Comparison of ENCODE assay signal across 8 cellular contexts in genomic region chr14:34554540-34555250, GRCh38. TPM values are rescaled to one million over a fixed set of nuclear protein-coding genes. Genes with fewer than 3 reads are reported as not detected.
DNase-seq lines count a peak whose midpoint lies in the region; ATAC-seq and TF ChIP-seq lines count a peak whose summit lies in the region.

No MANE protein-coding gene starts in this region.

- H3K4me1 ChIP-seq in left ventricle myocardium inferior, result no peaks in the 10 kb centered on the region
- H3K4me1 ChIP-seq in upper lobe of right lung, result peaks cover 7% of the 10 kb centered on the region

- no peaks in the 10 kb centered on the region for H3K9me3 ChIP-seq in left ventricle myocardium inferior (replicated peaks)
- H3K9me3 ChIP-seq in upper lobe of right lung, result no peaks in the 10 kb centered on the region

- no peaks in the 10 kb centered on the region for H3K36me3 ChIP-seq in left ventricle myocardium inferior
- no peaks in the 10 kb centered on the region for H3K36me3 ChIP-seq in upper lobe of right lung

- H3K27ac ChIP-seq in left ventricle myocardium inferior (replicated peaks) (peak overlapping the region; percentile 45), upper lobe of right lung (peak overlapping the region; percentile 59)

- DNase-seq in left ventricle myocardium inferior (no peak), left cardiac atrium (no peak), mesenteric fat pad (ENCODE audit: low spot score) (peak; percentile 39), upper lobe of right lung (peak; percentile 25), NCI-H524 (lab: John Stamatoyannopoulos, UW) (no peak)
- DNase-seq in activated naive CD8-positive, alpha-beta T cell treated with anti-CD3 and anti-CD28 coated beads for 36 hours, result no peak
- DNase-seq in activated CD4-positive, alpha-beta T cell treated with anti-CD3 and anti-CD28 coated beads for 4 hours, result no peak

- H3K4me3 Mint-ChIP-seq in activated naive CD8-positive, alpha-beta T cell treated with anti-CD3 and anti-CD28 coated beads for 36 hours, result peak overlapping the region; percentile 23

- H3K27me3 ChIP-seq in left ventricle myocardium inferior (ENCODE audit: low read depth) (no peaks in the 10 kb centered on the region), upper lobe of right lung (no peaks in the 10 kb centered on the region)

- TF ChIP-seq CTCF in left ventricle myocardium inferior (IDR thresholded peaks at IDR 0.05; ENCODE audit: borderline replicate concordance) (no peak), upper lobe of right lung (IDR thresholded peaks at IDR 0.05) (no peak)

- no peaks in the 10 kb centered on the region for H3K36me3 Mint-ChIP-seq in activated naive CD8-positive, alpha-beta T cell treated with anti-CD3 and anti-CD28 coated beads for 36 hours

- peak overlapping the region; percentile 55 for H3K27ac Mint-ChIP-seq in activated naive CD8-positive, alpha-beta T cell treated with anti-CD3 and anti-CD28 coated beads for 36 hours

- H3K4me1 Mint-ChIP-seq in activated naive CD8-positive, alpha-beta T cell treated with anti-CD3 and anti-CD28 coated beads for 36 hours, result peaks cover 8% of the 10 kb centered on the region

- H3K9me3 Mint-ChIP-seq in activated naive CD8-positive, alpha-beta T cell treated with anti-CD3 and anti-CD28 coated beads for 36 hours, result no peaks in the 10 kb centered on the region

- H3K4me3 ChIP-seq in left ventricle myocardium inferior, result peak overlapping the region; percentile 11
- H3K4me3 ChIP-seq in upper lobe of right lung, result no peak overlapping the region

- no peak for ATAC-seq in left cardiac atrium
- no peak for ATAC-seq in upper lobe of right lung
- no peak for ATAC-seq in HG03025 (IDR thresholded peaks at IDR 0.05; ENCODE audit: low FRiP score, unreplicated experiment)

- intact Hi-C loops in left ventricle myocardium inferior (cut with micrococcal nuclease) (no loop called here), left cardiac atrium (cut with DNase I) (no loop called here), upper lobe of right lung (cut with DNase I) (no loop called here)

- no peaks in the 10 kb centered on the region for H3K27me3 Mint-ChIP-seq in activated naive CD8-positive, alpha-beta T cell treated with anti-CD3 and anti-CD28 coated beads for 36 hours

RNA-seq across cellular contexts. Expression of gene EAPP, which starts 15.2 kb away (rescaled TPM):
- total RNA-seq in left ventricle myocardium inferior (17.5 TPM), left cardiac atrium (10 to 100 TPM; 15.9 to 20.9 TPM), mesenteric fat pad (22.1 TPM), upper lobe of right lung (26.9 TPM)
- 10 to 100 TPM; 38.6 to 39.2 TPM for total RNA-seq in activated naive CD8-positive, alpha-beta T cell treated with anti-CD3 and anti-CD28 coated beads for 36 hours

Comparison
In these comparisons a context has a peak if more than half of its experiments do, and no peak if none do; other contexts are left out.
1. DNase-seq: peak in mesenteric fat pad (single experiment) and upper lobe of right lung (single experiment); none in left ventricle myocardium inferior (single experiment), left cardiac atrium (single experiment), activated naive CD8-positive, alpha-beta T cell treated with anti-CD3 and anti-CD28 coated beads for 36 hours (single experiment), NCI-H524 (0 of 2) and activated CD4-positive, alpha-beta T cell treated with anti-CD3 and anti-CD28 coated beads for 4 hours (0 of 2).